In genomic region chr20:63163171-63163570, GRCh38 we compare ENCODE assay signal across 35 cellular contexts.
"Had no signal": no experiment of that assay in that cellular context is flagged by ENCODE, and none has a peak within 500 bp of the region (broad histone marks: within the 10 kb centered on the region; RNA-seq: fewer than 3 reads in every experiment).

No MANE protein-coding gene starts in this region.

- H3K4me3 ChIP-seq: adrenal gland, ascending aorta, coronary artery, dorsolateral prefrontal cortex, pancreas, prostate gland, sigmoid colon, uterus had no signal

- H3K4me1 ChIP-seq: adrenal gland, ascending aorta, pancreas, prostate gland, sigmoid colon, uterus had no signal

- H3K4me3 Mint-ChIP-seq: activated CD4-positive, alpha-beta memory T cell treated with anti-CD3 and anti-CD28 coated beads for 36 hours; activated naive CD4-positive, alpha-beta T cell treated with anti-CD3 and anti-CD28 coated beads for 36 hours; activated naive CD8-positive, alpha-beta T cell treated with anti-CD3 and anti-CD28 coated beads for 36 hours; activated T-helper 1 cell treated with anti-CD3 and anti-CD28 coated beads, Interleukin-12 subunit alpha, Interleukin-12 subunit beta, Interleukin-2, Interleukin-4 antibody, amounts not matched to agents 30 ng/mL and 10 ng/mL and 1 ng/mL, durations not matched to agents 14 hours and 24 hours and 36 hours; central memory CD8-positive, alpha-beta T cell; memory B cell; naive thymus-derived CD8-positive, alpha-beta T cell; stimulated activated memory B cell treated with anti-CD40 and anti-IgM and Interleukin-4, amounts not matched to agents 10 μg/mL and 1 μg/mL and 100 μg/mL, for 72 hours; stimulated activated naive CD8-positive, alpha-beta T cell treated with anti-CD3 and anti-CD28 coated beads, Interleukin-15, amount 100 ng/mL, for 72 hours; T-helper 1 cell treated with Interleukin-12 subunit alpha and Interleukin-12 subunit beta and Interleukin-4 antibody, amounts not matched to agents 30 μg/mL and 1 μg/mL, for 36 hours; type B pancreatic cell had no signal

- ATAC-seq: activated CD4-positive, CD25-positive, alpha-beta regulatory T cell treated with anti-CD3 and anti-CD28 coated beads, Interleukin-2, amount 50 U/mL, for 24 hours; left colon; naive thymus-derived CD8-positive, alpha-beta T cell; stimulated activated memory B cell treated with anti-CD40 and anti-IgM and Interleukin-4, amounts not matched to agents 10 μg/mL and 1 μg/mL and 100 μg/mL, for 72 hours; stimulated activated naive CD8-positive, alpha-beta T cell treated with anti-CD3 and anti-CD28 coated beads, Interleukin-15, amount 100 ng/mL, for 72 hours had no signal

- H3K27ac Mint-ChIP-seq: activated CD4-positive, alpha-beta memory T cell treated with anti-CD3 and anti-CD28 coated beads for 36 hours; activated naive CD4-positive, alpha-beta T cell treated with anti-CD3 and anti-CD28 coated beads for 36 hours; activated naive CD8-positive, alpha-beta T cell treated with anti-CD3 and anti-CD28 coated beads for 36 hours; activated T-helper 1 cell treated with anti-CD3 and anti-CD28 coated beads, Interleukin-12 subunit alpha, Interleukin-12 subunit beta, Interleukin-2, Interleukin-4 antibody, amounts not matched to agents 30 ng/mL and 10 ng/mL and 1 ng/mL, durations not matched to agents 14 hours and 24 hours and 36 hours; memory B cell; naive thymus-derived CD8-positive, alpha-beta T cell; stimulated activated memory B cell treated with anti-CD40 and anti-IgM and Interleukin-4, amounts not matched to agents 10 μg/mL and 1 μg/mL and 100 μg/mL, for 72 hours; stimulated activated naive CD8-positive, alpha-beta T cell treated with anti-CD3 and anti-CD28 coated beads, Interleukin-15, amount 100 ng/mL, for 72 hours; T-helper 1 cell treated with Interleukin-12 subunit alpha and Interleukin-12 subunit beta and Interleukin-4 antibody, amounts not matched to agents 30 μg/mL and 1 μg/mL, for 36 hours; type B pancreatic cell had no signal

- H3K27me3 ChIP-seq: ascending aorta, uterus had no signal

- H3K27ac ChIP-seq: adrenal gland, ascending aorta, brain microvascular endothelial cell, coronary artery, neutrophil, pancreas, prostate gland, sigmoid colon, uterus, WERI-Rb-1 had no signal

- H3K9me3 Mint-ChIP-seq: activated CD4-positive, alpha-beta memory T cell treated with anti-CD3 and anti-CD28 coated beads for 36 hours; activated naive CD4-positive, alpha-beta T cell treated with anti-CD3 and anti-CD28 coated beads for 36 hours; activated naive CD8-positive, alpha-beta T cell treated with anti-CD3 and anti-CD28 coated beads for 36 hours; activated T-helper 1 cell treated with anti-CD3 and anti-CD28 coated beads, Interleukin-12 subunit alpha, Interleukin-12 subunit beta, Interleukin-2, Interleukin-4 antibody, amounts not matched to agents 30 ng/mL and 10 ng/mL and 1 ng/mL, durations not matched to agents 14 hours and 24 hours and 36 hours; central memory CD8-positive, alpha-beta T cell; memory B cell; naive thymus-derived CD8-positive, alpha-beta T cell; stimulated activated naive CD8-positive, alpha-beta T cell treated with anti-CD3 and anti-CD28 coated beads, Interleukin-15, amount 100 ng/mL, for 72 hours; T-helper 1 cell treated with Interleukin-12 subunit alpha and Interleukin-12 subunit beta and Interleukin-4 antibody, amounts not matched to agents 30 μg/mL and 1 μg/mL, for 36 hours; type B pancreatic cell had no signal

- H3K36me3 Mint-ChIP-seq: activated CD4-positive, alpha-beta memory T cell treated with anti-CD3 and anti-CD28 coated beads for 36 hours; activated naive CD8-positive, alpha-beta T cell treated with anti-CD3 and anti-CD28 coated beads for 36 hours; memory B cell; naive thymus-derived CD8-positive, alpha-beta T cell; stimulated activated memory B cell treated with anti-CD40 and anti-IgM and Interleukin-4, amounts not matched to agents 10 μg/mL and 1 μg/mL and 100 μg/mL, for 72 hours; type B pancreatic cell had no signal

- DNase-seq: activated CD4-positive, alpha-beta memory T cell treated with anti-CD3 and anti-CD28 coated beads for 36 hours; activated CD4-positive, alpha-beta T cell treated with anti-CD3 and anti-CD28 coated beads for 48 hours; activated CD8-positive, alpha-beta memory T cell treated with anti-CD3 and anti-CD28 coated beads, Interleukin-2, amount 50 U/mL, for 4 hours; activated effector memory CD4-positive, alpha-beta T cell treated with anti-CD3 and anti-CD28 coated beads, Interleukin-2, amount 50 U/mL, for 16 hours; activated naive CD4-positive, alpha-beta T cell treated with anti-CD3 and anti-CD28 coated beads for 36 hours; activated naive CD8-positive, alpha-beta T cell treated with anti-CD3 and anti-CD28 coated beads for 36 hours; activated T-cell treated with anti-CD3 and anti-CD28 coated beads, Interleukin-2, amount 50 U/mL, for 1 hour; adrenal gland; brain microvascular endothelial cell; effector memory CD4-positive, alpha-beta T cell; left colon; naive thymus-derived CD8-positive, alpha-beta T cell; sigmoid colon; small intestine; stimulated activated CD4-positive, alpha-beta T cell treated with anti-CD3 and anti-CD28 coated beads, Interleukin-1b, Interleukin-23, amount 100 ng/mL, for 48 hours; stimulated activated CD4-positive, alpha-beta T cell treated with anti-CD3 and anti-CD28 coated beads, Interleukin-4, amount 100 ng/mL, for 4 hours; stimulated activated CD8-positive, alpha-beta memory T cell treated with anti-CD3 and anti-CD28 coated beads, Interleukin-4, amount 100 ng/mL, for 48 hours; stimulated activated naive CD8-positive, alpha-beta T cell treated with anti-CD3 and anti-CD28 coated beads, Interleukin-15, amount 100 ng/mL, for 72 hours; SW 1271; T1000; uterus; WERI-Rb-1 had no signal

- H3K27me3 Mint-ChIP-seq: activated naive CD8-positive, alpha-beta T cell treated with anti-CD3 and anti-CD28 coated beads for 36 hours had no signal

- H3K9me3 ChIP-seq: adrenal gland, ascending aorta, neutrophil, pancreas, prostate gland, sigmoid colon, uterus had no signal

- H3K4me1 Mint-ChIP-seq: activated naive CD8-positive, alpha-beta T cell treated with anti-CD3 and anti-CD28 coated beads for 36 hours; central memory CD8-positive, alpha-beta T cell; memory B cell; stimulated activated memory B cell treated with anti-CD40 and anti-IgM and Interleukin-4, amounts not matched to agents 10 μg/mL and 1 μg/mL and 100 μg/mL, for 72 hours had no signal

- H3K36me3 ChIP-seq: adrenal gland, ascending aorta, brain microvascular endothelial cell, neutrophil, pancreas, prostate gland, sigmoid colon, uterus, WERI-Rb-1 had no signal
